31 cellular contexts compared by ENCODE assay signal in the genomic region with DNA sequence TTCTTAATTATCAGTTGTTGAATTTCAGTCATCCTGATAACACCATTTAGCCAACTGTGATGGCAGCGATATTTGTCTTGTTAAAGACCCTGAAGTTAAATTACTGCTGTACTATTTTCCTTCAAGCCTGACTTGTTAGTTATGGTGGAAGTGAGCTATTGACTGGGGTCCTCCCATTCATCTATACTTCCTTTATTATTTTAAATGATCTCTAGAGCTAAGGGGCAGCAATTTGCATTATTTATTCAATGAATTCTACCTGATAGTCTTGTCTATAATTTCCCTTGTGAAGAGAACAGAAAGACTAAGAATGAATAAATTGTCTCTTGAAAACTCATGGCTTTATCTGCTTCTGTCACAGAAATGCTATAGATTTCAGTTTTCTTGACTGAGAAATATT.
"Had no signal": no experiment of that assay in that cellular context is flagged by ENCODE, and none has a peak within 500 bp of the region (broad histone marks: within the 10 kb centered on the region; RNA-seq: fewer than 3 reads in every experiment).

No MANE protein-coding gene starts in this region.

- H3K4me1 ChIP-seq: body of pancreas had no signal

- H3K4me3 ChIP-seq: adrenal gland, body of pancreas, coronary artery, dorsolateral prefrontal cortex, heart left ventricle, left ventricle myocardium inferior, lung, tibial nerve had no signal

- H3K27ac ChIP-seq: body of pancreas, coronary artery, dorsolateral prefrontal cortex, left ventricle myocardium inferior, tibial nerve, VCaP had no signal

- H3K27ac Mint-ChIP-seq: activated CD4-positive, alpha-beta memory T cell treated with anti-CD3 and anti-CD28 coated beads for 36 hours; activated CD4-positive, alpha-beta T cell treated with anti-CD3 and anti-CD28 coated beads, Interleukin-2, amount 10 ng/mL, durations not matched to agents 24 days and 14 days; activated naive CD4-positive, alpha-beta T cell treated with anti-CD3 and anti-CD28 coated beads for 36 hours; activated naive CD8-positive, alpha-beta T cell treated with anti-CD3 and anti-CD28 coated beads for 36 hours; activated T-helper 1 cell treated with anti-CD3 and anti-CD28 coated beads, Interleukin-12 subunit alpha, Interleukin-12 subunit beta, Interleukin-2, Interleukin-4 antibody, amounts not matched to agents 30 ng/mL and 10 ng/mL and 1 ng/mL, durations not matched to agents 14 hours and 24 hours and 36 hours; T-helper 1 cell treated with Interleukin-12 subunit alpha and Interleukin-12 subunit beta and Interleukin-4 antibody, amounts not matched to agents 30 μg/mL and 1 μg/mL, for 36 hours had no signal

- H3K36me3 ChIP-seq: adrenal gland, heart left ventricle, left ventricle myocardium inferior, tibial nerve had no signal

- H3K27me3 Mint-ChIP-seq: activated CD4-positive, alpha-beta memory T cell treated with anti-CD3 and anti-CD28 coated beads for 36 hours had no signal

- FAIRE-seq: endothelial cell of umbilical vein, islet of Langerhans, TTC549 had no signal

- H3K4me1 Mint-ChIP-seq: activated CD4-positive, alpha-beta T cell treated with anti-CD3 and anti-CD28 coated beads, Interleukin-2, amount 10 ng/mL, durations not matched to agents 24 days and 14 days; activated naive CD8-positive, alpha-beta T cell treated with anti-CD3 and anti-CD28 coated beads for 36 hours had no signal

- H3K36me3 Mint-ChIP-seq: activated CD4-positive, alpha-beta memory T cell treated with anti-CD3 and anti-CD28 coated beads for 36 hours; activated naive CD8-positive, alpha-beta T cell treated with anti-CD3 and anti-CD28 coated beads for 36 hours had no signal

- H3K4me3 Mint-ChIP-seq: activated CD4-positive, alpha-beta memory T cell treated with anti-CD3 and anti-CD28 coated beads for 36 hours; activated CD4-positive, alpha-beta T cell treated with anti-CD3 and anti-CD28 coated beads, Interleukin-2, amount 10 ng/mL, durations not matched to agents 24 days and 14 days; activated naive CD4-positive, alpha-beta T cell treated with anti-CD3 and anti-CD28 coated beads for 36 hours; activated naive CD8-positive, alpha-beta T cell treated with anti-CD3 and anti-CD28 coated beads for 36 hours; activated T-helper 1 cell treated with anti-CD3 and anti-CD28 coated beads, Interleukin-12 subunit alpha, Interleukin-12 subunit beta, Interleukin-2, Interleukin-4 antibody, amounts not matched to agents 30 ng/mL and 10 ng/mL and 1 ng/mL, durations not matched to agents 14 hours and 24 hours and 36 hours; neural crest cell; T-helper 1 cell treated with Interleukin-12 subunit alpha and Interleukin-12 subunit beta and Interleukin-4 antibody, amounts not matched to agents 30 μg/mL and 1 μg/mL, for 36 hours had no signal

- H3K9me3 ChIP-seq: adrenal gland, body of pancreas, heart left ventricle, left ventricle myocardium inferior, tibial nerve had no signal

- H3K27me3 ChIP-seq: adrenal gland, body of pancreas, dorsolateral prefrontal cortex, heart left ventricle, tibial nerve had no signal

- DNase-seq: activated CD4-positive, alpha-beta memory T cell treated with anti-CD3 and anti-CD28 coated beads for 36 hours; activated CD4-positive, alpha-beta T cell treated with anti-CD3 and anti-CD28 coated beads, Interleukin-2, amount 10 ng/mL, durations not matched to agents 24 days and 14 days; activated CD8-positive, alpha-beta memory T cell treated with anti-CD3 and anti-CD28 coated beads, Interleukin-2, amount 50 U/mL, for 4 hours; activated effector memory CD4-positive, alpha-beta T cell treated with anti-CD3 and anti-CD28 coated beads, Interleukin-2, amount 50 U/mL, for 16 hours; activated naive CD4-positive, alpha-beta T cell treated with anti-CD3 and anti-CD28 coated beads for 36 hours; activated naive CD8-positive, alpha-beta T cell treated with anti-CD3 and anti-CD28 coated beads for 36 hours; activated T-cell treated with anti-CD3 and anti-CD28 coated beads, Interleukin-2, amount 50 U/mL, for 1 hour; adrenal gland; aorta; body of pancreas; dorsolateral prefrontal cortex; effector memory CD4-positive, alpha-beta T cell; foreskin fibroblast; heart left ventricle; hypothalamus; left ventricle myocardium inferior; occipital lobe; right cardiac atrium; stimulated activated CD4-positive, alpha-beta T cell treated with anti-CD3 and anti-CD28 coated beads, Interleukin-2, amount 100 ng/mL, for 48 hours; stimulated activated naive CD4-positive, alpha-beta T cell treated with Interleukin-2 at 50 U/mL for 16 hours; T-helper 9 cell had no signal

- H3K9me3 Mint-ChIP-seq: activated CD4-positive, alpha-beta memory T cell treated with anti-CD3 and anti-CD28 coated beads for 36 hours; activated CD4-positive, alpha-beta T cell treated with anti-CD3 and anti-CD28 coated beads, Interleukin-2, amount 10 ng/mL, durations not matched to agents 24 days and 14 days; activated naive CD4-positive, alpha-beta T cell treated with anti-CD3 and anti-CD28 coated beads for 36 hours; activated naive CD8-positive, alpha-beta T cell treated with anti-CD3 and anti-CD28 coated beads for 36 hours; activated T-helper 1 cell treated with anti-CD3 and anti-CD28 coated beads, Interleukin-12 subunit alpha, Interleukin-12 subunit beta, Interleukin-2, Interleukin-4 antibody, amounts not matched to agents 30 ng/mL and 10 ng/mL and 1 ng/mL, durations not matched to agents 14 hours and 24 hours and 36 hours; neural crest cell; T-helper 1 cell treated with Interleukin-12 subunit alpha and Interleukin-12 subunit beta and Interleukin-4 antibody, amounts not matched to agents 30 μg/mL and 1 μg/mL, for 36 hours had no signal
